ENCODE assay signal across 8 cellular contexts in genomic region chr2:70124983-70125480, GRCh38. TPM values are rescaled to one million over a fixed set of nuclear protein-coding genes. Genes with fewer than 3 reads are reported as not detected.
A peak's percentile ranks its signal among the peaks of the same experiment; 100 is the strongest.
DNase-seq lines count a peak whose midpoint lies in the region; ATAC-seq and TF ChIP-seq lines count a peak whose summit lies in the region.

No MANE protein-coding gene starts in this region.

- H3K4me3 Mint-ChIP-seq in WTC11, result peak overlapping the region; percentile 97
- H3K4me3 Mint-ChIP-seq in chondrocyte (ENCODE audit: unreplicated experiment), result peak overlapping the region; percentile 90

- no peaks in the 10 kb centered on the region for H3K36me3 ChIP-seq in MM.1S (replicated peaks; ENCODE audit: insufficient read depth, low read length)

- peaks cover 32% of the 10 kb centered on the region for H3K4me1 ChIP-seq in MM.1S (ENCODE audit: low read length)

- no peaks in the 10 kb centered on the region for H3K9me2 ChIP-seq in MM.1S (replicated peaks; ENCODE audit: insufficient read depth, low read length)

- H3K36me3 Mint-ChIP-seq in WTC11 (no peaks in the 10 kb centered on the region), chondrocyte (ENCODE audit: low read depth) (no peaks in the 10 kb centered on the region)

- H4K20me1 ChIP-seq in MM.1S (ENCODE audit: insufficient read depth, low read length), result no peaks in the 10 kb centered on the region

- H3K27me3 ChIP-seq in MM.1S (replicated peaks; ENCODE audit: insufficient read depth, low read length), result no peaks in the 10 kb centered on the region
- H3K27me3 ChIP-seq in layer of hippocampus (ENCODE audit: control insufficient read depth, insufficient read depth, low read length), result no peaks in the 10 kb centered on the region

- H3K4me2 ChIP-seq in MM.1S (ENCODE audit: low read depth, low read length), result peak overlapping the region; percentile 65

- H3K27me3 Mint-ChIP-seq in WTC11 (ENCODE audit: low read depth) (no peaks in the 10 kb centered on the region; the same call in 1 of the 2 replicates), chondrocyte (ENCODE audit: low read depth) (no peaks in the 10 kb centered on the region)

- CTCF ChIA-PET in WTC11 (lab: Charles Lee), result interaction anchor here (0.7 to 2.1 kb wide), 8 partner anchors 13 to 1341 kb away, joined by 3 to 11 read pairs (median 5); partner anchors contain the start of gene MXD1

- no peak for TF ChIP-seq CTCF in MM.1S (IDR thresholded peaks at IDR 0.05; ENCODE audit: low read length)
- TF ChIP-seq CTCF in WTC11 (IDR thresholded peaks at IDR 0.05), result no peak
- no peak for TF ChIP-seq CTCF in chondrocyte (IDR thresholded peaks at IDR 0.05)

- H3K4me1 Mint-ChIP-seq in WTC11 (peaks cover 51% of the 10 kb centered on the region), chondrocyte (ENCODE audit: low read depth) (peaks cover 39% of the 10 kb centered on the region)

- ATAC-seq in WTC11 (peak; percentile 49), HG02870 (IDR thresholded peaks at IDR 0.05; ENCODE audit: unreplicated experiment) (no peak)

- H3K9me3 ChIP-seq in MM.1S (replicated peaks; ENCODE audit: insufficient read depth, low read length), result no peaks in the 10 kb centered on the region

- H3K79me2 ChIP-seq in MM.1S (ENCODE audit: low read length), result no peaks in the 10 kb centered on the region

- H3K9ac ChIP-seq in MM.1S (ENCODE audit: low read length), result peak overlapping the region; percentile 98

- H3K27ac Mint-ChIP-seq in WTC11 (peak overlapping the region; percentile 100), chondrocyte (ENCODE audit: unreplicated experiment) (peak overlapping the region; percentile 99)

- DNase-seq in SHP77 (lab: John Stamatoyannopoulos, UW), result peak; percentile 47 to 53
- DNase-seq in SHP77 treated with DMSO at 0.1 percent for 48 hours (lab: John Stamatoyannopoulos, UW), result no peak
- peak; percentile 45 for DNase-seq in MM.1S
- DNase-seq in WTC11 (ENCODE audit: low spot score), result peak; percentile 61
- peak; percentile 59 for DNase-seq in chondrocyte (ENCODE audit: low spot score)
- peak; percentile 57 to 58 for DNase-seq in stimulated activated CD4-positive, alpha-beta T cell treated with anti-CD3 and anti-CD28 coated beads, Interleukin-1b, Interleukin-23, amount 100 ng/mL, for 4 hours (ENCODE audit: low read depth in 2 of 2)

- H3K27ac ChIP-seq in MM.1S (ENCODE audit: low read length), result peak overlapping the region; percentile 67
- H3K27ac ChIP-seq in layer of hippocampus (ENCODE audit: low read depth, low read length), result peak overlapping the region; percentile 99

- H3K9me3 Mint-ChIP-seq in WTC11, result no peaks in the 10 kb centered on the region
- no peaks in the 10 kb centered on the region for H3K9me3 Mint-ChIP-seq in chondrocyte (ENCODE audit: low read depth)

- POLR2A ChIA-PET in WTC11 (lab: Charles Lee), result interaction anchor here (0.5 to 4.7 kb wide), 14 partner anchors 8 to 441 kb away, joined by 3 to 60 read pairs (median 6); partner anchors contain the start of genes MXD1 and PCBP1

- peaks cover 22% of the 10 kb centered on the region for H3F3A ChIP-seq in MM.1S (ENCODE audit: insufficient read depth, low read length)

- peak overlapping the region; percentile 94 for H2AFZ ChIP-seq in MM.1S (ENCODE audit: low read length)

- H3K4me3 ChIP-seq in MM.1S (ENCODE audit: low read length), result peak overlapping the region; percentile 64

TF ChIP-seq in WTC11, 78 proteins besides CTCF, POLR2A, EP300 and RAD21 (continues in another document):
- TF ChIP-seq IRF1 (CRISPR knock-in tag; IDR thresholded peaks at IDR 0.05) (peak; percentile 35; the same call in 1 of the 2 replicates), NR1H2 (CRISPR knock-in tag; IDR thresholded peaks at IDR 0.05) (no peak), ZNF121 (CRISPR knock-in tag; IDR thresholded peaks at IDR 0.05) (peak; percentile 86), ZNF671 (CRISPR knock-in tag; IDR thresholded peaks at IDR 0.05) (peak; percentile 23; the same call in 1 of the 2 replicates), CREM (CRISPR knock-in tag; IDR thresholded peaks at IDR 0.05) (0 out of 2 replicates have a peak, but pooled peaks have one; percentile 13), SP1 (CRISPR knock-in tag; conservative IDR thresholded peaks at IDR 0.05) (no peak), ESRRA (CRISPR knock-in tag; IDR thresholded peaks at IDR 0.05; ENCODE audit: borderline replicate concordance) (0 out of 2 replicates have a peak, but pooled peaks have one; percentile 46), ZNF219 (CRISPR knock-in tag; IDR thresholded peaks at IDR 0.05; ENCODE audit: borderline replicate concordance) (no peak), KAT7 (CRISPR knock-in tag; IDR thresholded peaks at IDR 0.05; ENCODE audit: borderline replicate concordance) (no peak), SOX15 (CRISPR knock-in tag; IDR thresholded peaks at IDR 0.05) (no peak), ZNF281 (CRISPR knock-in tag; IDR thresholded peaks at IDR 0.05) (no peak), RELA (CRISPR knock-in tag; IDR thresholded peaks at IDR 0.05; ENCODE audit: borderline replicate concordance) (0 out of 2 replicates have a peak, but pooled peaks have one; percentile 50), STAT6 (CRISPR knock-in tag; conservative IDR thresholded peaks at IDR 0.05; ENCODE audit: low read depth) (no peak), ZSCAN18 (CRISPR knock-in tag; IDR thresholded peaks at IDR 0.05) (no peak)

RNA-seq across cellular contexts. Expression of gene PCBP1, which starts 37.8 kb away (rescaled TPM):
- total RNA-seq in WTC11 (2021) (489 to 528 TPM (median 518 TPM) in 3 replicates), chondrocyte (220 to 240 TPM (median 221 TPM) in 3 replicates)
